8 cellular contexts compared by ENCODE assay signal in the genomic region with DNA sequence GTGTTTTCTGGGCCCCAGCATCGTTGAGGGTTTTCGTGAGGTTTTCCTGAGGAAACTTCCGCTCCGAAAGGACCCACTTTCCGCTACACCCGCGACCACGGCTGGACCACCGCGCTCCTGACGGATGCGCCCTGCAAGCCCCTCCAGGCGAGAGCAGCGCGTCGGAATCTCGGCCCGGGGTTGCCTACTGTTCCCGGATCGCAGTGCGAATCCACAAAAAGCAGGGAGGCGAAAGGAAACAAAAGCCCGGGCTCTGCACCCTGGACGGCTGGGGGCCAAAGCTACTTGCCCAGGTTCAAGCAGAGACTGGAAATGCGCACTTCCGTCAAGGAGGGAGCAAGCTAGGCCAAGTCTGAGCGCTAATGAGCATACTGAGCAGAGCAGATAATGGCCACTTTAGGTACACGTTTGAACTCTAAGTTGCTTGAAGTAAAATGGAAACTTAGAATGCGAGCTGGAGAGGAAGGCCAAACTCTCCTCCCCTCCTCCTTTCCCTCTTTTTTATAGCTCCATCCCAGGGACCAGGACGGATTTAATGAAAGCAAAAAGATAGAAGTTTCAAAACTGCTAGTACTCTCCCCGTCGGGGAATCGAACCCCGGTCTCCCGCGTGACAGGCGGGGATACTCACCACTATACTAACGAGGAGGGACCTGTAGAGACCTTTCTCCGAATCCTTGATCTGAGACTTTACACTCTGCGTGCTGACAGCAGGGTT. TPM values are rescaled to one million over a fixed set of nuclear protein-coding genes. Genes with fewer than 3 reads are reported as not detected.
DNase-seq lines count a peak whose midpoint lies in the region; ATAC-seq and TF ChIP-seq lines count a peak whose summit lies in the region.

No MANE protein-coding gene starts in this region.

- peak overlapping the region; percentile 98 for H3K4me3 Mint-ChIP-seq in activated CD4-positive, alpha-beta T cell treated with anti-CD3 and anti-CD28 coated beads for 36 hours
- peak overlapping the region; percentile 96 for H3K4me3 Mint-ChIP-seq in chondrocyte (ENCODE audit: unreplicated experiment)

- CTCF ChIA-PET in activated CD4-positive, alpha-beta T cell treated with anti-CD3 and anti-CD28 coated beads for 36 hours (lab: Charles Lee), result interaction anchor here (0.8 to 5.4 kb wide), 19 partner anchors 8 to 608 kb away, joined by 3 to 48 read pairs (median 6); a partner anchor contains a TSS

- in situ Hi-C loops in ACHN (cut with HindIII; ENCODE audit: low pct_ligation_motif_present, low pct_unique_long_range_greater_than_20kb, low sequenced_read_pairs), result no loop called here

- POLR2A ChIA-PET in activated CD4-positive, alpha-beta T cell treated with anti-CD3 and anti-CD28 coated beads for 36 hours (lab: Charles Lee), result interaction anchor here (0.7 to 4.7 kb wide), 15 partner anchors 11 to 339 kb away, joined by 3 to 45 read pairs (median 6); a partner anchor contains a TSS

- H3K9me3 Mint-ChIP-seq in activated CD4-positive, alpha-beta T cell treated with anti-CD3 and anti-CD28 coated beads for 36 hours (ENCODE audit: low read depth), result no peaks in the 10 kb centered on the region
- H3K9me3 Mint-ChIP-seq in chondrocyte (ENCODE audit: low read depth), result no peaks in the 10 kb centered on the region

- DNase-seq in ACHN, result peak; percentile 92
- DNase-seq in NCI-H226, result peak; percentile 76
- DNase-seq in activated CD4-positive, alpha-beta T cell treated with anti-CD3 and anti-CD28 coated beads for 36 hours, result peak; percentile 93
- no peak for DNase-seq in chondrocyte (ENCODE audit: low spot score)
- DNase-seq in left colon, result peak; percentile 78 to 87
- peak; percentile 83 to 96 for DNase-seq in stimulated activated CD4-positive, alpha-beta T cell treated with anti-CD3 and anti-CD28 coated beads, Interleukin-1b, Interleukin-23, amount 100 ng/mL, for 4 hours (ENCODE audit: low read depth in 2 of 2)

- intact Hi-C loops in activated CD4-positive, alpha-beta T cell treated with anti-CD3 and anti-CD28 coated beads for 36 hours (cut with DNase I, micrococcal nuclease), result loop anchor here (1.0 to 5.0 kb wide), 15 partner anchors 12 to 535 kb away; a partner anchor contains a TSS
- intact Hi-C loops in left colon (cut with DNase I, micrococcal nuclease), result loop anchor here in 1 of 2 donors (1.0 kb wide), 1 partner anchor 36 kb away; no protein-coding TSS in a partner anchor

- peak; percentile 45 for ATAC-seq in GM18861 (IDR thresholded peaks at IDR 0.05; ENCODE audit: unreplicated experiment)
- peak; percentile 34 for ATAC-seq in HG03108 (IDR thresholded peaks at IDR 0.05; ENCODE audit: unreplicated experiment)
- ATAC-seq in activated CD4-positive, alpha-beta T cell treated with anti-CD3 and anti-CD28 coated beads for 36 hours, result peak; percentile 51
- ATAC-seq in left colon, result peak; percentile 52

- no peak for TF ChIP-seq CTCF in chondrocyte (IDR thresholded peaks at IDR 0.05)

- H3K27ac Mint-ChIP-seq in activated CD4-positive, alpha-beta T cell treated with anti-CD3 and anti-CD28 coated beads for 36 hours, result peak overlapping the region; percentile 98
- H3K27ac Mint-ChIP-seq in chondrocyte (ENCODE audit: unreplicated experiment), result peak overlapping the region; percentile 99

- peaks cover 44% of the 10 kb centered on the region for H3K4me1 Mint-ChIP-seq in activated CD4-positive, alpha-beta T cell treated with anti-CD3 and anti-CD28 coated beads for 36 hours
- peaks cover 46% of the 10 kb centered on the region for H3K4me1 Mint-ChIP-seq in chondrocyte (ENCODE audit: low read depth)

- peaks cover 25% of the 10 kb centered on the region for H3K36me3 Mint-ChIP-seq in activated CD4-positive, alpha-beta T cell treated with anti-CD3 and anti-CD28 coated beads for 36 hours (ENCODE audit: low read depth)
- H3K36me3 Mint-ChIP-seq in chondrocyte (ENCODE audit: low read depth), result no peaks in the 10 kb centered on the region

- no peaks in the 10 kb centered on the region for H3K27me3 Mint-ChIP-seq in activated CD4-positive, alpha-beta T cell treated with anti-CD3 and anti-CD28 coated beads for 36 hours
- H3K27me3 Mint-ChIP-seq in chondrocyte (ENCODE audit: low read depth), result no peaks in the 10 kb centered on the region

RNA-seq across cellular contexts. Expression of a gene that starts 11.4 kb away (rescaled TPM):
- 100 to 1,000 TPM; 173 to 226 TPM for total RNA-seq in activated CD4-positive, alpha-beta T cell treated with anti-CD3 and anti-CD28 coated beads for 36 hours
- 8.6 to 14.1 TPM (median 8.9 TPM) in 3 replicates for total RNA-seq in chondrocyte
- total RNA-seq in left colon, result 10 to 100 TPM in 1 of 2 donors, 1 to 10 TPM in 1; 6.4 to 22.4 TPM

RNA-seq across cellular contexts. Expression of a gene that starts 26.0 kb away (rescaled TPM):
- total RNA-seq in activated CD4-positive, alpha-beta T cell treated with anti-CD3 and anti-CD28 coated beads for 36 hours, result 10 to 100 TPM; 49.3 to 57.9 TPM
- total RNA-seq in chondrocyte (19.9 to 28.7 TPM (median 22.1 TPM) in 3 replicates), left colon (10 to 100 TPM; 38.7 to 38.8 TPM)

RNA-seq across cellular contexts. Expression of a gene that starts 27.3 kb away (rescaled TPM):
- total RNA-seq in activated CD4-positive, alpha-beta T cell treated with anti-CD3 and anti-CD28 coated beads for 36 hours, result 100 to 1,000 TPM; 113 to 141 TPM
- total RNA-seq in chondrocyte, result 30.2 to 52.1 TPM (median 32.7 TPM) in 3 replicates
- total RNA-seq in left colon, result 10 to 100 TPM; 17.0 to 23.9 TPM

RNA-seq across cellular contexts. Expression of a gene that starts 31.8 kb away (rescaled TPM):
- total RNA-seq in activated CD4-positive, alpha-beta T cell treated with anti-CD3 and anti-CD28 coated beads for 36 hours, result 1 to 10 TPM; 3.9 to 4.5 TPM
- total RNA-seq in chondrocyte (5.5 to 8.6 TPM (median 8.2 TPM) in 3 replicates), left colon (10 to 100 TPM; 12.2 to 13.3 TPM)

RNA-seq across cellular contexts. Expression of a gene that starts 45.6 kb away (rescaled TPM):
- total RNA-seq in activated CD4-positive, alpha-beta T cell treated with anti-CD3 and anti-CD28 coated beads for 36 hours, result 10 to 100 TPM; 24.0 to 34.4 TPM
- 7.8 to 12.1 TPM (median 8.4 TPM) in 3 replicates for total RNA-seq in chondrocyte
- total RNA-seq in left colon, result 10 to 100 TPM; 11.3 to 12.6 TPM

Comparison
In these comparisons a context has a peak if more than half of its experiments do, and no peak if none do; other contexts are left out.
1. RNA of a gene that starts 11.4 kb away (total RNA-seq): 173 to 226 TPM in activated CD4-positive, alpha-beta T cell treated with anti-CD3 and anti-CD28 coated beads for 36 hours; 6.4 to 22.4 TPM in left colon and 8.6 to 14.1 TPM in chondrocyte; every median in the first group is over 4 times any median in the second.
2. Peak in every context shown above with its lines, with median percentiles within 50 percentile points of each other: ATAC-seq.